ENCODE assay signal across 8 cellular contexts in genomic region chr22:19447388-19448075, GRCh38. TPM values are rescaled to one million over a fixed set of nuclear protein-coding genes. Genes with fewer than 3 reads are reported as not detected.
DNase-seq lines count a peak whose midpoint lies in the region; ATAC-seq and TF ChIP-seq lines count a peak whose summit lies in the region.

TSS of gene C22orf39 (minus strand) at chr22:19447711. CDS start at chr22:19447688, 23 bp downstream.

- H3K9me3 ChIP-seq in OCI-LY3 (ENCODE audit: insufficient read depth, low read length) = no peaks in the 10 kb centered on the region

- H3K27me3 ChIP-seq in OCI-LY3 (ENCODE audit: low read depth, low read length) = no peaks in the 10 kb centered on the region

- CTCF ChIA-PET in Calu3 (lab: Charles Lee) = interaction anchor here (0.6 to 1.0 kb wide), 2 partner anchors 135 to 268 kb away, joined by 3 to 5 read pairs; partner anchors contain the start of gene SLC25A1

- H2AFZ ChIP-seq in OCI-LY3 (ENCODE audit: low read depth, low read length) = peak within 1 kb of the TSS; percentile 92

- peak within 1 kb of the TSS; percentile 89 for H3K4me3 ChIP-seq in OCI-LY3 (ENCODE audit: low read length)

- peaks cover 35% of the 10 kb centered on the region for H3K36me3 Mint-ChIP-seq in Calu3 (ENCODE audit: insufficient read depth, unreplicated experiment)

- no TSS peak for BruUV-seq in Calu3 (replicated peaks; lab: Mats Ljungman, UMichigan)

- H3K4me1 Mint-ChIP-seq in Calu3 (ENCODE audit: low read depth, unreplicated experiment) = peaks cover 14% of the 10 kb centered on the region

- H3K27ac Mint-ChIP-seq in Calu3 (ENCODE audit: unreplicated experiment) = peak within 1 kb of the TSS; percentile 58

- H3K9ac ChIP-seq in OCI-LY3 (ENCODE audit: low read length) = peak within 1 kb of the TSS; percentile 89

- H3K4me3 Mint-ChIP-seq in Calu3 (ENCODE audit: low read depth, unreplicated experiment) = peak within 1 kb of the TSS; percentile 84

- intact Hi-C loops in Calu3 (cut with micrococcal nuclease; ENCODE audit: unreplicated experiment) = no loop called here

- no peaks in the 10 kb centered on the region for H3K27me3 Mint-ChIP-seq in Calu3 (ENCODE audit: unreplicated experiment)

- peaks cover 14% of the 10 kb centered on the region; the same call in 1 of the 2 replicates for H4K20me1 ChIP-seq in OCI-LY3 (ENCODE audit: insufficient read depth, low read length)

- H3K27ac ChIP-seq in OCI-LY3 (ENCODE audit: low read length) = peak within 1 kb of the TSS; percentile 63

- TF ChIP-seq CTCF in Calu3 (IDR thresholded peaks at IDR 0.05; ENCODE audit: unreplicated experiment) (no peak), OCI-LY3 (IDR thresholded peaks at IDR 0.05; ENCODE audit: low read depth, low read length) (no peak)

- peak; percentile 76 for ATAC-seq in GM21447 (IDR thresholded peaks at IDR 0.05; ENCODE audit: unreplicated experiment)

- H3K79me2 ChIP-seq in OCI-LY3 (ENCODE audit: low read length) = peaks cover 60% of the 10 kb centered on the region

- peaks cover 22% of the 10 kb centered on the region for H3K4me1 ChIP-seq in OCI-LY3 (ENCODE audit: low read length)

- peaks cover 43% of the 10 kb centered on the region for H3K36me3 ChIP-seq in OCI-LY3 (replicated peaks; ENCODE audit: low read depth, low read length)

- DNase-seq in Calu3 = peak; percentile 91
- DNase-seq in HuH-7 (ENCODE audit: low spot score) = peak; percentile 97
- peak; percentile 71 for DNase-seq in activated T-cell treated with anti-CD3 and anti-CD28 coated beads for 1 hour (ENCODE audit: low read depth)
- peak; percentile 97 for DNase-seq in epidermal melanocyte (ENCODE audit: insufficient read length, low spot score)
- DNase-seq in middle frontal gyrus (ENCODE audit: extremely low spot score, low spot score) = peak; percentile 90
- peak; percentile 72 to 75 for DNase-seq in stimulated activated CD8-positive, alpha-beta memory T cell treated with anti-CD3 and anti-CD28 coated beads, Interleukin-2, amount 100 ng/mL, for 48 hours (ENCODE audit: low read depth in 2 of 2)

- H3K4me2 ChIP-seq in OCI-LY3 (ENCODE audit: low read length) = peak within 1 kb of the TSS; percentile 94

- H3K9me3 Mint-ChIP-seq in Calu3 (ENCODE audit: low read depth, unreplicated experiment) = no peaks in the 10 kb centered on the region

RNA-seq across cellular contexts. Expression of gene C22orf39, which starts in this region (rescaled TPM):
- 15.7 and 17.7 TPM in 2 replicates for total RNA-seq in Calu3 (2022)

Comparison
In these comparisons a context has a peak if more than half of its experiments do, and no peak if none do; other contexts are left out.
1. Peak in every context shown above with its lines: DNase-seq, ATAC-seq, H3K4me3 ChIP-seq and H3K27ac ChIP-seq.